In the genomic region with DNA sequence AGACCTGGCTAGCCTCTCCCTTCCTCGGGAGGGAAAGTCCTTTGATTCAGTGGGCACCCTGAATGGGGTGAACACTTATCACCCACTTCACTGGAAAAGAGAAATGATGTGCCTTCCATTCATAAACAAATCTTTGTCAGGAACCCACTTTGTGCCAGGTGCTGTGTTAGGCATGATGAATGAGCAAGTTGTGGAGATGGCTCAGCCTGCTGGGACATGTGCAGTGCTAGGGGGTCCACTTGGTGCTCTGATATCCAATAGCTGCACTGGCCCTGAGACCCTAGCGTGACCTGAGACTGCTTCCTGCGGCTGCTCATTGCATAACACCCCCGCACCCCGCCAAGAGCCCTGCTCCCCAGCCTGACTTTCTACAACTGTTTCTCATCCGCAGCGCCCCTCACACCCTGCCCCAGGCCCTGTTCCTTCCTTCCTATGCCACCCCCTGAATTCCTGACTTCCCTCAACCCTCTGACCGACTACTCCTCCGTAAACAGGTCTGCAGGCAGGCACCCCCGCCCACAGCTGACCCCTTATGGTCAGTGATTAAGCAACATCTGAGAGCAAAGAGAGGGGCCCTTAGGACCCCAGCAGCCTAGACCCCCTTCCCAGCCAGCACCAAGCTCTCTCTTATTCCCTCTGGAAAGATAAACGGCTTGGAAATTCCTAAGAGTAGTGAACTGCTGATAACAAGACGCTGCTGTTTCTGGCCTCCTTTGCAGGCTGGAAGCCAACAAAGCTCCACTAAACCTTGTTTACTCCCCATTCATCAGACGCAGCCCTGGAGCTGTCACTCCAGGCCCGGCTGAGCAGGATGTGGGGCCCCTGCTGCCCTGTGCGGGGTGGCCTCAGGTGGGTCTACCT, we compare ENCODE assay signal across 11 cellular contexts. TPM values are rescaled to one million over a fixed set of nuclear protein-coding genes. Genes with fewer than 3 reads are reported as not detected.
DNase-seq lines count a peak whose midpoint lies in the region; ATAC-seq and TF ChIP-seq lines count a peak whose summit lies in the region.
"Had no signal": no experiment of that assay in that cellular context is flagged by ENCODE, and none has a peak within 500 bp of the region (broad histone marks: within the 10 kb centered on the region; RNA-seq: fewer than 3 reads in every experiment).

No MANE protein-coding gene starts in this region.

- DNase-seq in activated B cell treated with CpG ODN at 0.5 μM for 24 hours (no peak), esophagus squamous epithelium (lab: John Stamatoyannopoulos, UW) (no peak), tibial artery (no peak), CD1c-positive myeloid dendritic cell (ENCODE audit: extremely low spot score) (no peak)
- no peak for DNase-seq in CD4-positive, alpha-beta memory T cell
- DNase-seq in activated T-cell treated with anti-CD3 and anti-CD28 coated beads, Interleukin-2, amount 50 U/mL, for 72 hours: no peak
- DNase-seq: activated CD4-positive, alpha-beta memory T cell treated with anti-CD3 and anti-CD28 coated beads for 36 hours; DND-41; NCI-H1105 treated with DMSO at 0.1 percent for 48 hours had no signal

- POLR2A ChIA-PET in activated B cell treated with CpG ODN at 0.5 μM for 24 hours (lab: Charles Lee): no interaction called here
- POLR2A ChIA-PET in CD4-positive, alpha-beta memory T cell (lab: Charles Lee; ENCODE audit: partially characterized antibody): interaction anchor here (0.7 to 2.7 kb wide), 2 partner anchors 13 kb away, joined by 3 to 7 read pairs; a partner anchor contains a TSS

- H3K27me3 ChIP-seq in esophagus squamous epithelium (no peaks in the 10 kb centered on the region), mucosa of rectum (ENCODE audit: control insufficient read depth in 2 of 2, insufficient read depth in 2 of 2, low read length in 2 of 2) (no peaks in the 10 kb centered on the region), tibial artery (no peaks in the 10 kb centered on the region)
- H3K27me3 ChIP-seq in CD4-positive, alpha-beta memory T cell (ENCODE audit: insufficient read depth, low read length): no peaks in the 10 kb centered on the region

- H3K27ac Mint-ChIP-seq in activated B cell treated with CpG ODN at 0.5 μM for 24 hours: peak overlapping the region; percentile 24
- peak overlapping the region in 2 of 7 donors; percentile 20 to 41 for H3K27ac Mint-ChIP-seq in CD4-positive, alpha-beta memory T cell
- no peak overlapping the region for H3K27ac Mint-ChIP-seq in activated T-cell treated with anti-CD3 and anti-CD28 coated beads, Interleukin-2, amount 50 U/mL, for 72 hours
- H3K27ac Mint-ChIP-seq: activated CD4-positive, alpha-beta memory T cell treated with anti-CD3 and anti-CD28 coated beads for 36 hours had no signal

- 22 to 34% methylated on average over 11 to 13 of the region's 15 CpGs for WGBS in esophagus squamous epithelium, 2 donors

- ATAC-seq in activated B cell treated with CpG ODN at 0.5 μM for 24 hours (ENCODE audit: low read depth) (no peak), HG02623 (IDR thresholded peaks at IDR 0.05; ENCODE audit: unreplicated experiment) (no peak)
- no peak for ATAC-seq in activated T-cell treated with anti-CD3 and anti-CD28 coated beads, Interleukin-2, amount 50 U/mL, for 72 hours (replicated peaks in 1 of 2)

- no peak overlapping the region for H3K4me3 Mint-ChIP-seq in activated B cell treated with CpG ODN at 0.5 μM for 24 hours
- H3K4me3 Mint-ChIP-seq in CD4-positive, alpha-beta memory T cell: no peak overlapping the region
- H3K4me3 Mint-ChIP-seq in activated T-cell treated with anti-CD3 and anti-CD28 coated beads, Interleukin-2, amount 50 U/mL, for 72 hours: no peak overlapping the region
- H3K4me3 Mint-ChIP-seq: activated CD4-positive, alpha-beta memory T cell treated with anti-CD3 and anti-CD28 coated beads for 36 hours had no signal

- H3K4me1 ChIP-seq in esophagus squamous epithelium: peaks cover 49 to 100% (median 85%) of the 10 kb centered on the region in 3 donors
- peaks cover 13 to 20% of the 10 kb centered on the region in 2 donors for H3K4me1 ChIP-seq in mucosa of rectum (ENCODE audit: control insufficient read depth in 2 of 2, insufficient read depth in 2 of 2, low read length in 2 of 2)
- peaks cover 8 to 100% (median 96%) of the 10 kb centered on the region in 4 donors for H3K4me1 ChIP-seq in tibial artery
- H3K4me1 ChIP-seq in CD4-positive, alpha-beta memory T cell (ENCODE audit: insufficient read depth, low read length): no peaks in the 10 kb centered on the region

- peak overlapping the region; percentile 52 to 93 (median 88) for H3K27ac ChIP-seq in esophagus squamous epithelium
- H3K27ac ChIP-seq in mucosa of rectum (ENCODE audit: low read depth in 2 of 2, low read length in 2 of 2): peak overlapping the region; percentile 41 to 73
- H3K27ac ChIP-seq in tibial artery: peak overlapping the region; percentile 93 to 97
- H3K27ac ChIP-seq in CD4-positive, alpha-beta memory T cell (ENCODE audit: low read depth, low read length): no peak overlapping the region

- CTCF ChIA-PET in activated B cell treated with CpG ODN at 0.5 μM for 24 hours (lab: Charles Lee): interaction anchor here (1.6 to 1.8 kb wide), 2 partner anchors 12 to 19 kb away, joined by 5 to 6 read pairs; no protein-coding TSS in a partner anchor
- CTCF ChIA-PET in CD4-positive, alpha-beta memory T cell (lab: Charles Lee; ENCODE audit: partially characterized antibody): interaction anchor here (3.2 to 22.2 kb wide), 2 partner anchors 12 to 15 kb away, joined by 18 to 714 read pairs; a partner anchor contains a TSS

- TF ChIP-seq CTCF in activated B cell treated with CpG ODN at 0.5 μM for 24 hours (IDR thresholded peaks at IDR 0.05): no peak
- no peak for TF ChIP-seq CTCF in esophagus squamous epithelium (IDR thresholded peaks at IDR 0.05)
- TF ChIP-seq CTCF in tibial artery (IDR thresholded peaks at IDR 0.05): no peak

- peaks cover 7% of the 10 kb centered on the region for H3K4me1 Mint-ChIP-seq in activated B cell treated with CpG ODN at 0.5 μM for 24 hours
- peaks cover 0 to 8% (median 2%) of the 10 kb centered on the region in 4 donors for H3K4me1 Mint-ChIP-seq in CD4-positive, alpha-beta memory T cell
- no peaks in the 10 kb centered on the region for H3K4me1 Mint-ChIP-seq in activated T-cell treated with anti-CD3 and anti-CD28 coated beads, Interleukin-2, amount 50 U/mL, for 72 hours (ENCODE audit: low read depth)

- H3K36me3 Mint-ChIP-seq in activated B cell treated with CpG ODN at 0.5 μM for 24 hours (ENCODE audit: low read depth): peaks cover 42% of the 10 kb centered on the region
- H3K36me3 Mint-ChIP-seq in CD4-positive, alpha-beta memory T cell: peaks cover 20 to 61% of the 10 kb centered on the region in 2 donors
- H3K36me3 Mint-ChIP-seq in activated T-cell treated with anti-CD3 and anti-CD28 coated beads, Interleukin-2, amount 50 U/mL, for 72 hours (ENCODE audit: insufficient read depth in 2 of 2): peaks cover 4 to 9% of the 10 kb centered on the region in 2 donors

- no peak for TF ChIP-seq POLR2A in esophagus squamous epithelium (IDR thresholded peaks at IDR 0.05)

- H3K36me3 ChIP-seq in esophagus squamous epithelium (peaks cover 0 to 70% (median 13%) of the 10 kb centered on the region in 3 donors), mucosa of rectum (ENCODE audit: control insufficient read depth in 2 of 2, insufficient read depth in 2 of 2, low read length in 2 of 2) (peaks cover 33 to 41% of the 10 kb centered on the region in 2 donors), tibial artery (peaks cover 53 to 77% (median 73%) of the 10 kb centered on the region in 3 donors)
- peaks cover 32% of the 10 kb centered on the region for H3K36me3 ChIP-seq in CD4-positive, alpha-beta memory T cell (ENCODE audit: insufficient read depth, low read length)

- no peaks in the 10 kb centered on the region for H3K9me3 Mint-ChIP-seq in activated B cell treated with CpG ODN at 0.5 μM for 24 hours
- H3K9me3 Mint-ChIP-seq in CD4-positive, alpha-beta memory T cell: peaks cover 0 to 2% (median 0%) of the 10 kb centered on the region in 8 donors
- H3K9me3 Mint-ChIP-seq in activated T-cell treated with anti-CD3 and anti-CD28 coated beads, Interleukin-2, amount 50 U/mL, for 72 hours: no peaks in the 10 kb centered on the region
- H3K9me3 Mint-ChIP-seq: activated CD4-positive, alpha-beta memory T cell treated with anti-CD3 and anti-CD28 coated beads for 36 hours had no signal

- no peak overlapping the region for H3K9ac ChIP-seq in mucosa of rectum (ENCODE audit: low read depth in 1 of 2, low read length in 2 of 2)

- intact Hi-C loops in activated B cell treated with CpG ODN at 0.5 μM for 24 hours (cut with micrococcal nuclease): no loop called here
- intact Hi-C loops in esophagus squamous epithelium (cut with DNase I): no loop called here
- intact Hi-C loops in tibial artery (cut with DNase I; ENCODE audit: low total_unique reads): no loop called here
- intact Hi-C loops in CD4-positive, alpha-beta memory T cell (cut with micrococcal nuclease): no loop called here

- H3K4me3 ChIP-seq in esophagus squamous epithelium (peak overlapping the region in 1 of 4 donors; percentile 9), mucosa of rectum (ENCODE audit: low read length in 2 of 2) (no peak overlapping the region), tibial artery (peak overlapping the region in 1 of 2 donors; percentile 3)
- no peak overlapping the region for H3K4me3 ChIP-seq in CD4-positive, alpha-beta memory T cell (ENCODE audit: low read length in 2 of 2)

- H3K9me3 ChIP-seq in esophagus squamous epithelium (no peaks in the 10 kb centered on the region), mucosa of rectum (ENCODE audit: control insufficient read depth in 2 of 2, low read length in 2 of 2) (no peaks in the 10 kb centered on the region), tibial artery (no peaks in the 10 kb centered on the region)
- no peaks in the 10 kb centered on the region for H3K9me3 ChIP-seq in CD4-positive, alpha-beta memory T cell (ENCODE audit: control insufficient read depth in 1 of 2, low read length in 2 of 2)

- H3K27me3 Mint-ChIP-seq in activated B cell treated with CpG ODN at 0.5 μM for 24 hours: no peaks in the 10 kb centered on the region
- no peaks in the 10 kb centered on the region for H3K27me3 Mint-ChIP-seq in CD4-positive, alpha-beta memory T cell
- no peaks in the 10 kb centered on the region for H3K27me3 Mint-ChIP-seq in activated T-cell treated with anti-CD3 and anti-CD28 coated beads, Interleukin-2, amount 50 U/mL, for 72 hours (ENCODE audit: low read depth)
- H3K27me3 Mint-ChIP-seq: activated CD4-positive, alpha-beta memory T cell treated with anti-CD3 and anti-CD28 coated beads for 36 hours had no signal

RNA-seq across cellular contexts. Expression of a gene that starts 12.9 kb away (rescaled TPM):
- total RNA-seq in activated B cell treated with CpG ODN at 0.5 μM for 24 hours (29.0 and 29.5 TPM in 2 replicates), esophagus squamous epithelium (1,000 to 10,000 TPM in 1 of 4 donors, 100 to 1,000 TPM in 3; 243 to 1,044 (median 363) TPM)
- 10 to 100 TPM; 34.2 to 36.0 TPM for total RNA-seq in CD4-positive, alpha-beta memory T cell
- polyA plus RNA-seq in CD4-positive, alpha-beta memory T cell: 10 to 100 TPM; 74.6 to 79.3 TPM
- total RNA-seq in activated T-cell treated with anti-CD3 and anti-CD28 coated beads, Interleukin-2, amount 50 U/mL, for 72 hours: 10 to 100 TPM; 44.7 to 52.6 TPM

RNA-seq across cellular contexts. Expression of a gene that starts 25.0 kb away (rescaled TPM):
- 0.18 TPM in 1 of 2 replicates, not detected in the other for total RNA-seq in activated B cell treated with CpG ODN at 0.5 μM for 24 hours
- total RNA-seq in esophagus squamous epithelium: 10 to 100 TPM; 60.9 to 87.9 (median 75.1) TPM
- total RNA-seq in CD4-positive, alpha-beta memory T cell: 1 to 10 TPM; 7.0 to 7.8 TPM
- polyA plus RNA-seq in CD4-positive, alpha-beta memory T cell: 1 to 10 TPM in 1 of 2 donors, under 1 TPM in 1; 0.30 to 1.1 TPM
- total RNA-seq in activated T-cell treated with anti-CD3 and anti-CD28 coated beads, Interleukin-2, amount 50 U/mL, for 72 hours: 10 to 100 TPM; 10.7 to 25.6 TPM

RNA-seq across cellular contexts. Expression of a gene that starts 44.9 kb away (rescaled TPM):
- total RNA-seq in activated B cell treated with CpG ODN at 0.5 μM for 24 hours (2.0 and 2.3 TPM in 2 replicates), esophagus squamous epithelium (10 to 100 TPM; 18.1 to 25.5 (median 21.0) TPM)
- total RNA-seq in CD4-positive, alpha-beta memory T cell: 1 to 10 TPM; 4.7 TPM
- 1 to 10 TPM in 1 of 2 donors, under 1 TPM in 1; 0.29 to 2.8 TPM for polyA plus RNA-seq in CD4-positive, alpha-beta memory T cell
- total RNA-seq in activated T-cell treated with anti-CD3 and anti-CD28 coated beads, Interleukin-2, amount 50 U/mL, for 72 hours: 1 to 10 TPM; 6.2 to 6.3 TPM
